ENCODE assay signal across 15 cellular contexts in the genomic region with DNA sequence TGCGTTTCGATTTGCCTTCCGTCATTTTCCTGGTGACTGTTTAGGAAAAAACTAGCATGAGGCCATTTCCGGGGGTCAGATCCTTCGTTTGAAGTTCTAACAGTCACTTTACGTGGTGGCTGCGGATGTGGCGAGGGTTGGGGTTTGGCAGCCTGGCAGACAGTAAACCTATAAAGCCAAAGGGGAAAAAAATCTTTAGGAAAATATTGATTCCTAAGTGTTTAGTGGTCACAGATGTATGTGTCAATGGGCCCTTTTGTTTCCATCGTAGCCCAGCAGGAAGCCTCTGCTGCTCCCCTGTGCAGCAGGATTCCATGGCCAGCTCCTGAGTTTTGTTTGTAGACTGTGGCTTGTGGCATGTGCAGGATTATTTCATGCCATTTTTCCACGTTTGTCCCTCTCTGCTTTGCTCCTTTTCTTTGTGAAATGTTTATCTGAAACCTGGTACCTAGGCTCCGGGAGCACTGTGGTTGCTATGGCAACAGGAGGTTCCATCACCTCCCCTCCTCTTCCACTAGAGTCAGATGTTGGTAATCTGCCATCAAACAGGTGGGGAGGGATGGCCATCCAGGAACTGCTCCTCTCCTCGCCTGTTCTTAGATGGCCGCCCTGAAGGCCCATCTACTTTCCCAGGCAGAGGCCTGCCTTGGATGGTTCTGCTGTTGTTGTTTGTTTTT.
A peak's percentile ranks its signal among the peaks of the same experiment; 100 is the strongest.
DNase-seq lines count a peak whose midpoint lies in the region; ATAC-seq and TF ChIP-seq lines count a peak whose summit lies in the region.
"Had no signal": no experiment of that assay in that cellular context is flagged by ENCODE, and none has a peak within 500 bp of the region (broad histone marks: within the 10 kb centered on the region; RNA-seq: fewer than 3 reads in every experiment).

No MANE protein-coding gene starts in this region.

- no peaks in the 10 kb centered on the region for H3K27me3 Mint-ChIP-seq in endodermal cell (ENCODE audit: insufficient read depth)
- H3K27me3 Mint-ChIP-seq: stimulated activated naive CD8-positive, alpha-beta T cell treated with anti-CD3 and anti-CD28 coated beads, Interleukin-15, Interleukin-2, amounts not matched to agents 100 ng/mL and 50 ng/mL, for 24 hours had no signal

- no peak overlapping the region for H2BK120ac ChIP-seq in mesendoderm (ENCODE audit: low read depth, low read length)

- no peak overlapping the region for H2BK15ac ChIP-seq in mesendoderm (replicated peaks; ENCODE audit: low read depth)

- no peak overlapping the region for H4K8ac ChIP-seq in mesendoderm (ENCODE audit: low read depth, low read length)

- H3K27ac ChIP-seq in Panc1 (ENCODE audit: low read length) (peak overlapping the region; percentile 98), endodermal cell (ENCODE audit: low read depth, low read length) (peak overlapping the region; percentile 18), osteoblast (ENCODE audit: low read depth, low read length) (peak overlapping the region; percentile 91), mesendoderm (ENCODE audit: low read depth, low read length) (no peak overlapping the region)
- H3K27ac ChIP-seq: 22Rv1, parathyroid adenoma, SJCRH30 had no signal

- POLR2A ChIA-PET in Panc1 (lab: Charles Lee): interaction anchor here (1.1 kb wide), 1 partner anchor 81 kb away, joined by 3 read pairs; no protein-coding TSS in a partner anchor

- no peaks in the 10 kb centered on the region for H3K79me1 ChIP-seq in mesendoderm (ENCODE audit: low read length)

- H2AK5ac ChIP-seq in mesendoderm (ENCODE audit: low read length): no peak overlapping the region

- H3K9me3 ChIP-seq in Panc1 (ENCODE audit: control insufficient read depth, insufficient read depth, low read depth, low read length) (no peaks in the 10 kb centered on the region), endodermal cell (ENCODE audit: control insufficient read depth, low read length) (no peaks in the 10 kb centered on the region), osteoblast (ENCODE audit: low read depth, low read length) (no peaks in the 10 kb centered on the region)
- H3K9me3 ChIP-seq: left lung, SJCRH30 had no signal

- H3K18ac ChIP-seq in mesendoderm (ENCODE audit: low read length): no peak overlapping the region

- CTCF ChIA-PET in Panc1 (lab: Charles Lee): no interaction called here

- no peak overlapping the region for H2BK5ac ChIP-seq in mesendoderm (ENCODE audit: low read length)

- no peak overlapping the region for H2AFZ ChIP-seq in osteoblast (ENCODE audit: low read length)
- H2AFZ ChIP-seq: parathyroid adenoma had no signal

- 75 to 86% methylated on average over 10 to 13 of the region's 13 CpGs for WGBS in endodermal cell (ENCODE audit: insufficient coverage in 1 of 2, insufficient read length in 1 of 2), 2 experiments
- no CpG with 5 or more reads among the region's 13 CpGs for WGBS in mesendoderm (ENCODE audit: extremely low coverage, insufficient coverage, low lambda C conversion rate)

- H3K4me1 ChIP-seq in Panc1 (ENCODE audit: control insufficient read depth, insufficient read depth, low read length) (peaks cover 29% of the 10 kb centered on the region), endodermal cell (ENCODE audit: control insufficient read depth, insufficient read depth, low read length) (no peaks in the 10 kb centered on the region), osteoblast (ENCODE audit: insufficient read depth, low read length) (peaks cover 31% of the 10 kb centered on the region), mesendoderm (ENCODE audit: control insufficient read depth, low read depth, low read length) (no peaks in the 10 kb centered on the region)

- in situ Hi-C loops in Panc1 (cut with HindIII; ENCODE audit: low pct_unique_long_range_greater_than_20kb, low sequenced_read_pairs): no loop called here

- peaks cover 3% of the 10 kb centered on the region for H3K4me1 Mint-ChIP-seq in endodermal cell

- H3K36me3 ChIP-seq in Panc1 (ENCODE audit: control insufficient read depth, insufficient read depth, low read length): no peaks in the 10 kb centered on the region
- no peaks in the 10 kb centered on the region for H3K36me3 ChIP-seq in endodermal cell (ENCODE audit: control insufficient read depth, insufficient read depth, low read length)
- peaks cover 18% of the 10 kb centered on the region for H3K36me3 ChIP-seq in osteoblast (ENCODE audit: insufficient read depth, low read length)
- no peaks in the 10 kb centered on the region for H3K36me3 ChIP-seq in mesendoderm (ENCODE audit: control insufficient read depth, insufficient read depth, low read length)
- H3K36me3 ChIP-seq: left lung, SJCRH30 had no signal

- H3K4me3 Mint-ChIP-seq in endodermal cell: no peak overlapping the region
- H3K4me3 Mint-ChIP-seq: HFFc6; stimulated activated naive CD8-positive, alpha-beta T cell treated with anti-CD3 and anti-CD28 coated beads, Interleukin-15, Interleukin-2, amounts not matched to agents 100 ng/mL and 50 ng/mL, for 24 hours had no signal

- no TSS peak for BruUV-seq in Panc1 (replicated peaks; lab: Mats Ljungman, UMichigan)

- H4K5ac ChIP-seq in mesendoderm (ENCODE audit: low read length): no peak overlapping the region

- H3K4ac ChIP-seq in mesendoderm (ENCODE audit: low read depth, low read length): no peak overlapping the region

- TF ChIP-seq CTCF in Panc1 (IDR thresholded peaks at IDR 0.05) (no peak), endodermal cell (conservative IDR thresholded peaks at IDR 0.05) (no peak), osteoblast (IDR thresholded peaks at IDR 0.05; ENCODE audit: extremely low read depth, low read depth, low read length) (no peak)

- H3K79me2 ChIP-seq in osteoblast (ENCODE audit: insufficient read depth, low read length) (peaks cover 39% of the 10 kb centered on the region), mesendoderm (ENCODE audit: control insufficient read depth, insufficient read depth, low read length) (no peaks in the 10 kb centered on the region)
- H3K79me2 ChIP-seq: parathyroid adenoma had no signal

- H3K4me3 ChIP-seq in Panc1 (ENCODE audit: low read depth in 2 of 2, low read length in 2 of 2): no peak overlapping the region
- no peak overlapping the region for H3K4me3 ChIP-seq in endodermal cell (ENCODE audit: low read length)
- no peak overlapping the region for H3K4me3 ChIP-seq in osteoblast (ENCODE audit: insufficient read depth, low read length)
- no peak overlapping the region for H3K4me3 ChIP-seq in mesendoderm (ENCODE audit: low read length)
- H3K4me3 ChIP-seq: left lung, SJCRH30 had no signal

- no peaks in the 10 kb centered on the region for H3K27me3 ChIP-seq in Panc1 (ENCODE audit: control insufficient read depth, insufficient read depth, low read length)
- no peaks in the 10 kb centered on the region for H3K27me3 ChIP-seq in endodermal cell (ENCODE audit: control insufficient read depth, insufficient read depth, low read length, poor library complexity, severe bottlenecking)
- no peaks in the 10 kb centered on the region for H3K27me3 ChIP-seq in osteoblast (ENCODE audit: insufficient read depth, low read length)
- no peaks in the 10 kb centered on the region for H3K27me3 ChIP-seq in mesendoderm (ENCODE audit: insufficient read depth, low read length, poor library complexity)
- H3K27me3 ChIP-seq: left lung, SJCRH30 had no signal

- H3K36me3 Mint-ChIP-seq in endodermal cell (ENCODE audit: low read depth): peaks cover 18% of the 10 kb centered on the region

- intact Hi-C loops in Panc1 (cut with micrococcal nuclease; ENCODE audit: unreplicated experiment): no loop called here

- H3K23ac ChIP-seq in mesendoderm (ENCODE audit: low read length): no peak overlapping the region

- H3K9ac ChIP-seq in endodermal cell (ENCODE audit: extremely low read depth, low read length, poor library complexity, severe bottlenecking): no peak overlapping the region
- H3K9ac ChIP-seq in mesendoderm (ENCODE audit: low read length): no peak overlapping the region
- H3K9ac ChIP-seq: parathyroid adenoma had no signal

- H4K20me1 ChIP-seq in osteoblast (ENCODE audit: insufficient read depth, low read length): no peaks in the 10 kb centered on the region

- DNase-seq in DMS 273 (lab: John Stamatoyannopoulos, UW; ENCODE audit: unreplicated experiment) (peak; percentile 15), DMS 273 treated with DMSO at 0.1 percent for 48 hours (lab: John Stamatoyannopoulos, UW) (no peak), Panc1 (ENCODE audit: low read depth, low spot score) (no peak), endodermal cell (no peak), osteoblast (ENCODE audit: insufficient read length, low spot score, missing footprints) (no peak), mesendoderm (no peak), RKO (ENCODE audit: low spot score) (no peak)
- DNase-seq: HFFc6, left lung had no signal

- no peaks in the 10 kb centered on the region for H3K9me3 Mint-ChIP-seq in endodermal cell
- H3K9me3 Mint-ChIP-seq: HFFc6; stimulated activated naive CD8-positive, alpha-beta T cell treated with anti-CD3 and anti-CD28 coated beads, Interleukin-15, Interleukin-2, amounts not matched to agents 100 ng/mL and 50 ng/mL, for 24 hours had no signal

- H3K56ac ChIP-seq in mesendoderm (ENCODE audit: low read length): no peak overlapping the region

- ATAC-seq in Panc1 (peak; percentile 81), esophagus mucosa (no peak)
- ATAC-seq: activated CD4-positive, CD25-positive, alpha-beta regulatory T cell treated with anti-CD3 and anti-CD28 coated beads, Interleukin-2, amount 50 U/mL, for 24 hours; left lung had no signal

- H3K4me2 ChIP-seq in osteoblast (ENCODE audit: insufficient read depth, low read length) (peak overlapping the region; percentile 6), mesendoderm (ENCODE audit: low read length) (no peak overlapping the region)

- H3K27ac Mint-ChIP-seq in endodermal cell: no peak overlapping the region
- H3K27ac Mint-ChIP-seq: HFFc6; stimulated activated naive CD8-positive, alpha-beta T cell treated with anti-CD3 and anti-CD28 coated beads, Interleukin-15, Interleukin-2, amounts not matched to agents 100 ng/mL and 50 ng/mL, for 24 hours had no signal
